17 cellular contexts compared by ENCODE assay signal in genomic region chr21:33670076-33670475, GRCh38.
"Had no signal": no experiment of that assay in that cellular context is flagged by ENCODE, and none has a peak within 500 bp of the region (broad histone marks: within the 10 kb centered on the region; RNA-seq: fewer than 3 reads in every experiment).

No MANE protein-coding gene starts in this region.

- DNase-seq: activated B cell treated with CpG ODN at 0.5 μM for 24 hours; activated CD4-positive, alpha-beta T cell treated with anti-CD3 and anti-CD28 coated beads, Interleukin-2, amount 50 U/mL, for 4 hours; activated CD8-positive, alpha-beta memory T cell treated with anti-CD3 and anti-CD28 coated beads, Interleukin-2, amount 50 U/mL, for 48 hours; activated naive CD4-positive, alpha-beta T cell treated with anti-CD3 and anti-CD28 coated beads for 36 hours; adrenal gland; cerebellar nuclear complex; dermis blood vessel endothelial cell; left colon; naive B cell; retina; thyroid gland had no signal

- H3K79me2 ChIP-seq: parathyroid adenoma had no signal

- H3K27ac ChIP-seq: adrenal gland, parathyroid adenoma, thyroid gland, vagina had no signal

- H3K27me3 ChIP-seq: adrenal gland, thyroid gland, vagina had no signal

- H3K9ac ChIP-seq: parathyroid adenoma had no signal

- H3K4me1 Mint-ChIP-seq: activated B cell treated with CpG ODN at 0.5 μM for 24 hours, naive B cell had no signal

- H3K4me3 Mint-ChIP-seq: activated B cell treated with CpG ODN at 0.5 μM for 24 hours; activated naive CD4-positive, alpha-beta T cell treated with anti-CD3 and anti-CD28 coated beads for 36 hours; activated T-helper 1 cell treated with anti-CD3 and anti-CD28 coated beads, Interleukin-12 subunit alpha, Interleukin-12 subunit beta, Interleukin-2, Interleukin-4 antibody, amounts not matched to agents 30 ng/mL and 10 ng/mL and 1 ng/mL, durations not matched to agents 14 hours and 24 hours and 36 hours; brain; naive B cell; T-helper 1 cell treated with Interleukin-12 subunit alpha and Interleukin-12 subunit beta and Interleukin-4 antibody, amounts not matched to agents 30 μg/mL and 1 μg/mL, for 36 hours had no signal

- H2AFZ ChIP-seq: parathyroid adenoma had no signal

- H3K27me3 Mint-ChIP-seq: brain, naive B cell had no signal

- H3K4me3 ChIP-seq: adrenal gland, lung, thyroid gland, vagina had no signal

- ATAC-seq: left colon had no signal

- H3K4me1 ChIP-seq: parathyroid adenoma had no signal

- H3K9me3 Mint-ChIP-seq: activated B cell treated with CpG ODN at 0.5 μM for 24 hours; activated naive CD4-positive, alpha-beta T cell treated with anti-CD3 and anti-CD28 coated beads for 36 hours; activated T-helper 1 cell treated with anti-CD3 and anti-CD28 coated beads, Interleukin-12 subunit alpha, Interleukin-12 subunit beta, Interleukin-2, Interleukin-4 antibody, amounts not matched to agents 30 ng/mL and 10 ng/mL and 1 ng/mL, durations not matched to agents 14 hours and 24 hours and 36 hours; naive B cell; T-helper 1 cell treated with Interleukin-12 subunit alpha and Interleukin-12 subunit beta and Interleukin-4 antibody, amounts not matched to agents 30 μg/mL and 1 μg/mL, for 36 hours had no signal

- H3K36me3 ChIP-seq: adrenal gland, thyroid gland, vagina had no signal

- H3K27ac Mint-ChIP-seq: activated B cell treated with CpG ODN at 0.5 μM for 24 hours; activated naive CD4-positive, alpha-beta T cell treated with anti-CD3 and anti-CD28 coated beads for 36 hours; activated T-helper 1 cell treated with anti-CD3 and anti-CD28 coated beads, Interleukin-12 subunit alpha, Interleukin-12 subunit beta, Interleukin-2, Interleukin-4 antibody, amounts not matched to agents 30 ng/mL and 10 ng/mL and 1 ng/mL, durations not matched to agents 14 hours and 24 hours and 36 hours; T-helper 1 cell treated with Interleukin-12 subunit alpha and Interleukin-12 subunit beta and Interleukin-4 antibody, amounts not matched to agents 30 μg/mL and 1 μg/mL, for 36 hours had no signal

- H3K9me3 ChIP-seq: adrenal gland, thyroid gland, vagina had no signal

- H3K36me3 Mint-ChIP-seq: naive B cell had no signal
